ENCODE assay signal across 33 cellular contexts in the genomic region with DNA sequence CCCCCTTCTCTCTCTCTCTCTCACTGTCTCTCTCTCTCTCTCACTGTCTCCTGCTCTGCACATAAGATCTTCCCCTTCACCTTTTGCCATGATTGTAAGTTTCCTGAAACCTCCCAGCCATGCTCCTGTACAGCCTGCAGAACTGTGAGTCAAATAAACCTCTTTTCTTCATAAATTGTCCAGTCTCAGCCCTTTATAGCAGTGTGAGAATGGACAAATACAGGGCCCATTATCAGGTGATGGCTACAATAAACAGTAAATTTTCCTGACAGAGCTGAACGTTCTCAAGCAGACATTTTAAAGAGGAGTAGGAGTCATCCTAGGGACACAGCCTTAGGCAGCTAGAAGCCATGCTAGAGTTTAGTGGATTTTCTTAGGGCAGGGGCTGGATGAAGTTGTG.
"Had no signal": no experiment of that assay in that cellular context is flagged by ENCODE, and none has a peak within 500 bp of the region (broad histone marks: within the 10 kb centered on the region; RNA-seq: fewer than 3 reads in every experiment).

No MANE protein-coding gene starts in this region.

- H3K36me3 Mint-ChIP-seq: activated CD8-positive, alpha-beta memory T cell treated with anti-CD3 and anti-CD28 coated beads, Interleukin-2, amount 10 ng/mL, durations not matched to agents 7 days and 5 days; activated naive CD4-positive, alpha-beta T cell treated with anti-CD3 and anti-CD28 coated beads, Interleukin-2, amount 10 ng/mL, durations not matched to agents 7 days and 5 days; activated naive CD8-positive, alpha-beta T cell treated with anti-CD3 and anti-CD28 coated beads for 36 hours had no signal

- H3K4me1 Mint-ChIP-seq: activated CD4-positive, alpha-beta memory T cell treated with anti-CD3 and anti-CD28 coated beads, Interleukin-2, amount 10 ng/mL, durations not matched to agents 7 days and 5 days; activated CD8-positive, alpha-beta memory T cell treated with anti-CD3 and anti-CD28 coated beads, Interleukin-2, amount 10 ng/mL, durations not matched to agents 7 days and 5 days; activated naive CD4-positive, alpha-beta T cell treated with anti-CD3 and anti-CD28 coated beads, Interleukin-2, amount 10 ng/mL, durations not matched to agents 7 days and 5 days; activated naive CD8-positive, alpha-beta T cell treated with anti-CD3 and anti-CD28 coated beads for 36 hours had no signal

- H3K9me3 Mint-ChIP-seq: activated CD4-positive, alpha-beta memory T cell treated with anti-CD3 and anti-CD28 coated beads, Interleukin-2, amount 10 ng/mL, durations not matched to agents 7 days and 5 days had no signal

- H3K9me3 ChIP-seq: MG63, Peyer's patch had no signal

- DNase-seq: activated CD4-positive, alpha-beta memory T cell treated with anti-CD3 and anti-CD28 coated beads, Interleukin-2, amount 10 ng/mL, durations not matched to agents 7 days and 5 days; activated CD4-positive, alpha-beta T cell treated with anti-CD3 and anti-CD28 coated beads for 1 hour; activated CD4-positive, alpha-beta T cell treated with anti-CD3 and anti-CD28 coated beads for 48 hours; activated CD4-positive, CD25-positive, alpha-beta regulatory T cell; activated CD8-positive, alpha-beta memory T cell treated with anti-CD3 and anti-CD28 coated beads for 24 hours; activated CD8-positive, alpha-beta memory T cell treated with anti-CD3 and anti-CD28 coated beads, Interleukin-2, amount 10 ng/mL, durations not matched to agents 7 days and 5 days; activated CD8-positive, alpha-beta memory T cell treated with anti-CD3 and anti-CD28 coated beads, Interleukin-2, amount 50 U/mL, for 48 hours; activated effector memory CD4-positive, alpha-beta T cell treated with Interleukin-2 at 50 U/mL for 16 hours; activated naive CD4-positive, alpha-beta T cell treated with anti-CD3 and anti-CD28 coated beads, Interleukin-2, amount 10 ng/mL, durations not matched to agents 7 days and 5 days; activated naive CD8-positive, alpha-beta T cell treated with anti-CD3 and anti-CD28 coated beads for 36 hours; activated T-cell treated with anti-CD3 and anti-CD28 coated beads, Interleukin-2, amount 50 U/mL, for 48 hours; amniotic stem cell; aorta; brain microvascular endothelial cell; central memory CD4-positive, alpha-beta T cell; MG63; NCI-H1048; NCI-H1105 treated with DMSO at 0.1 percent for 48 hours; NCI-H1436; NCI-H1694; NCI-H2029; NCI-H2107; NCI-H2171; NCI-H510A; NCI-H526; Peyer's patch; RPMI8226; SW 1271; T-helper 1 cell; T-helper 2 cell; T-helper 9 cell; WERI-Rb-1 had no signal

- H3K27ac ChIP-seq: brain microvascular endothelial cell, Peyer's patch, WERI-Rb-1 had no signal

- H3K4me3 Mint-ChIP-seq: activated CD4-positive, alpha-beta memory T cell treated with anti-CD3 and anti-CD28 coated beads, Interleukin-2, amount 10 ng/mL, durations not matched to agents 7 days and 5 days; activated CD8-positive, alpha-beta memory T cell treated with anti-CD3 and anti-CD28 coated beads, Interleukin-2, amount 10 ng/mL, durations not matched to agents 7 days and 5 days; activated naive CD4-positive, alpha-beta T cell treated with anti-CD3 and anti-CD28 coated beads, Interleukin-2, amount 10 ng/mL, durations not matched to agents 7 days and 5 days; activated naive CD8-positive, alpha-beta T cell treated with anti-CD3 and anti-CD28 coated beads for 36 hours had no signal

- H3K27me3 ChIP-seq: brain microvascular endothelial cell, MG63, Peyer's patch had no signal

- ATAC-seq: activated CD8-positive, alpha-beta memory T cell treated with anti-CD3 and anti-CD28 coated beads, Interleukin-2, amount 10 ng/mL, durations not matched to agents 7 days and 5 days; SK-N-SH treated with all-trans-retinoic acid at 6 μM for 48 hours had no signal

- H3K4me1 ChIP-seq: Peyer's patch had no signal

- H3K4me3 ChIP-seq: MG63, Peyer's patch had no signal

- H3K36me3 ChIP-seq: brain microvascular endothelial cell, MG63, Peyer's patch, WERI-Rb-1 had no signal

- H3K27ac Mint-ChIP-seq: activated CD4-positive, alpha-beta memory T cell treated with anti-CD3 and anti-CD28 coated beads, Interleukin-2, amount 10 ng/mL, durations not matched to agents 7 days and 5 days; activated CD8-positive, alpha-beta memory T cell treated with anti-CD3 and anti-CD28 coated beads, Interleukin-2, amount 10 ng/mL, durations not matched to agents 7 days and 5 days; activated naive CD4-positive, alpha-beta T cell treated with anti-CD3 and anti-CD28 coated beads, Interleukin-2, amount 10 ng/mL, durations not matched to agents 7 days and 5 days; activated naive CD8-positive, alpha-beta T cell treated with anti-CD3 and anti-CD28 coated beads for 36 hours had no signal

- H3K27me3 Mint-ChIP-seq: activated CD4-positive, alpha-beta memory T cell treated with anti-CD3 and anti-CD28 coated beads, Interleukin-2, amount 10 ng/mL, durations not matched to agents 7 days and 5 days; activated CD8-positive, alpha-beta memory T cell treated with anti-CD3 and anti-CD28 coated beads, Interleukin-2, amount 10 ng/mL, durations not matched to agents 7 days and 5 days; activated naive CD4-positive, alpha-beta T cell treated with anti-CD3 and anti-CD28 coated beads, Interleukin-2, amount 10 ng/mL, durations not matched to agents 7 days and 5 days; activated naive CD8-positive, alpha-beta T cell treated with anti-CD3 and anti-CD28 coated beads for 36 hours had no signal
